Comparison of ENCODE assay signal across 10 cellular contexts in genomic region chr3:20061331-20061730, GRCh38. TPM values are rescaled to one million over a fixed set of nuclear protein-coding genes. Genes with fewer than 3 reads are reported as not detected.
A peak's percentile ranks its signal among the peaks of the same experiment; 100 is the strongest.
DNase-seq lines count a peak whose midpoint lies in the region; ATAC-seq and TF ChIP-seq lines count a peak whose summit lies in the region.
"Had no signal": no experiment of that assay in that cellular context is flagged by ENCODE, and none has a peak within 500 bp of the region (broad histone marks: within the 10 kb centered on the region; RNA-seq: fewer than 3 reads in every experiment).

No MANE protein-coding gene starts in this region.

- no peaks in the 10 kb centered on the region for H3K9me3 Mint-ChIP-seq in GM23338
- H3K9me3 Mint-ChIP-seq: neural progenitor cell had no signal

- no peak overlapping the region for H3K27ac Mint-ChIP-seq in GM23338
- H3K27ac Mint-ChIP-seq: neural progenitor cell had no signal

- no peaks in the 10 kb centered on the region for H3K27me3 Mint-ChIP-seq in GM23338 (ENCODE audit: insufficient read depth, low read depth, poor library complexity)

- H3K27me3 ChIP-seq in body of pancreas (no peaks in the 10 kb centered on the region), GM23338 (ENCODE audit: insufficient read depth) (no peaks in the 10 kb centered on the region), colonic mucosa (no peaks in the 10 kb centered on the region)
- H3K27me3 ChIP-seq: neural progenitor cell had no signal

- TF ChIP-seq CTCF in body of pancreas (IDR thresholded peaks at IDR 0.05) (no peak), GM23338 (conservative IDR thresholded peaks at IDR 0.05; ENCODE audit: low read depth in 2 of 2) (no peak), colonic mucosa (IDR thresholded peaks at IDR 0.05) (no peak)

- DNase-seq in SKM-1 treated with dmso at 0.1 percent for 144 hours (lab: John Stamatoyannopoulos, UW; ENCODE audit: unreplicated experiment): peak; percentile 66
- DNase-seq in SKM-1 (lab: John Stamatoyannopoulos, UW; ENCODE audit: unreplicated experiment): no peak
- DNase-seq in body of pancreas: no peak
- DNase-seq in stimulated activated CD4-positive, alpha-beta T cell treated with anti-CD3 and anti-CD28 coated beads, Interleukin-4, amount 100 ng/mL, for 4 hours: no peak
- DNase-seq in GM23338 (ENCODE audit: low spot score): no peak
- DNase-seq in colonic mucosa: no peak

- peak; percentile 9 for ATAC-seq in HG03095 (IDR thresholded peaks at IDR 0.05; ENCODE audit: unreplicated experiment)
- peak; percentile 13 for ATAC-seq in body of pancreas
- no peak for ATAC-seq in GM23338

- H3K36me3 Mint-ChIP-seq in GM23338 (ENCODE audit: low read depth): no peaks in the 10 kb centered on the region

- H3K4me3 ChIP-seq in body of pancreas (no peak overlapping the region), skin epidermis (no peak overlapping the region), GM23338 (no peak overlapping the region), colonic mucosa (no peak overlapping the region)
- H3K4me3 ChIP-seq: neural progenitor cell had no signal

- H2AFZ ChIP-seq in GM23338: no peak overlapping the region
- H2AFZ ChIP-seq: neural progenitor cell had no signal

- H3K4me1 Mint-ChIP-seq in GM23338: no peaks in the 10 kb centered on the region

- H3K27ac ChIP-seq in body of pancreas (peak overlapping the region in 2 of 4 donors; percentile 22 to 48), skin epidermis (peak overlapping the region in 14 of 21 experiments; percentile 4 to 74 (median 38)), GM23338 (ENCODE audit: low read depth) (no peak overlapping the region), colonic mucosa (no peak overlapping the region)
- H3K27ac ChIP-seq: neural progenitor cell had no signal

- no peaks in the 10 kb centered on the region for H3K79me2 ChIP-seq in GM23338 (replicated peaks; ENCODE audit: insufficient read depth)

- TF ChIP-seq POLR2A in body of pancreas (IDR thresholded peaks at IDR 0.05): no peak

- 81 to 90% methylated on average over 4 of the region's 4 CpGs for WGBS in body of pancreas, 2 donors

- no peaks in the 10 kb centered on the region; the same call in 1 of the 2 replicates for H4K20me1 ChIP-seq in GM23338 (replicated peaks; ENCODE audit: insufficient read depth)

- H3K36me3 ChIP-seq in body of pancreas (replicated peaks in 1 of 2; ENCODE audit: insufficient read depth in 1 of 2, low read depth in 2 of 2) (no peaks in the 10 kb centered on the region), GM23338 (ENCODE audit: insufficient read depth) (no peaks in the 10 kb centered on the region), colonic mucosa (no peaks in the 10 kb centered on the region)
- H3K36me3 ChIP-seq: neural progenitor cell had no signal

- H3K4me1 ChIP-seq in body of pancreas: peaks cover 29% of the 10 kb centered on the region
- H3K4me1 ChIP-seq in GM23338 (ENCODE audit: insufficient read depth): no peaks in the 10 kb centered on the region
- H3K4me1 ChIP-seq in colonic mucosa: peaks cover 4% of the 10 kb centered on the region

- H3K4me3 Mint-ChIP-seq in GM23338: no peak overlapping the region
- H3K4me3 Mint-ChIP-seq: neural progenitor cell had no signal

- no peaks in the 10 kb centered on the region for H3F3A ChIP-seq in GM23338 (replicated peaks; ENCODE audit: low read depth)

- no peaks in the 10 kb centered on the region for H3K9me3 ChIP-seq in body of pancreas
- no peaks in the 10 kb centered on the region for H3K9me3 ChIP-seq in colonic mucosa

- intact Hi-C loops in body of pancreas (cut with DNase I): no loop called here
- intact Hi-C loops in colonic mucosa (cut with DNase I): no loop called here

- H3K9ac ChIP-seq in colonic mucosa (ENCODE audit: low read depth in 2 of 2, low read length in 2 of 2): no peak overlapping the region
- H3K9ac ChIP-seq: neural progenitor cell had no signal

- H3K4me2 ChIP-seq in GM23338: no peak overlapping the region
- H3K4me2 ChIP-seq: neural progenitor cell had no signal

- no peaks in the 10 kb centered on the region for H3K9me2 ChIP-seq in GM23338 (ENCODE audit: insufficient read depth)

TF ChIP-seq in GM23338, 12 proteins besides CTCF, POLR2A, EP300 and RAD21:
- TF ChIP-seq JUNB (IDR thresholded peaks at IDR 0.05; ENCODE audit: unreplicated experiment): no peak
- no peak for TF ChIP-seq POLR2AphosphoS5 (IDR thresholded peaks at IDR 0.05; ENCODE audit: low read depth)
- TF ChIP-seq ETS1 (IDR thresholded peaks at IDR 0.05): no peak
- TF ChIP-seq CREB1 (CRISPR knock-in tag; IDR thresholded peaks at IDR 0.05; ENCODE audit: low read depth): no peak
- no peak for TF ChIP-seq ZNF331 (CRISPR knock-in tag; IDR thresholded peaks at IDR 0.05; ENCODE audit: low read depth)
- TF ChIP-seq ZNF462 (CRISPR knock-in tag; IDR thresholded peaks at IDR 0.05): no peak

RNA-seq across cellular contexts. Expression of gene KAT2B, which starts 21.1 kb away (rescaled TPM):
- total RNA-seq in body of pancreas (10 to 100 TPM; 14.5 to 25.2 TPM), colonic mucosa (10 to 100 TPM in 1 of 2 donors, 1 to 10 TPM in 1; 8.5 to 25.9 TPM)
- total RNA-seq in GM23338 (2014; rRNA removed; shearing (Covaris generic)): 1.7 and 4.4 TPM in 2 replicates
- 1.3 and 1.7 TPM in 2 replicates for polyA plus RNA-seq in GM23338 (2016; fragmentation: Nextera tagmentation; extraction: Ambion mirVana)

RNA-seq across cellular contexts. Expression of gene PP2D1, which starts 49.3 kb away (rescaled TPM):
- total RNA-seq in body of pancreas (not detected), colonic mucosa (not detected)
- not detected in 2 replicates for total RNA-seq in GM23338 (2014; rRNA removed; shearing (Covaris generic))
- 0.40 and 0.42 TPM in 2 replicates for polyA plus RNA-seq in GM23338 (2016; fragmentation: Nextera tagmentation; extraction: Ambion mirVana)
- total RNA-seq: HT-29 had no signal

Comparison
In these comparisons a context has a peak if more than half of its experiments do, and no peak if none do; other contexts are left out.
1. H3K27ac ChIP-seq: peak in skin epidermis (14 of 21); none in GM23338 (single experiment) and colonic mucosa (single experiment).